In the genomic region with DNA sequence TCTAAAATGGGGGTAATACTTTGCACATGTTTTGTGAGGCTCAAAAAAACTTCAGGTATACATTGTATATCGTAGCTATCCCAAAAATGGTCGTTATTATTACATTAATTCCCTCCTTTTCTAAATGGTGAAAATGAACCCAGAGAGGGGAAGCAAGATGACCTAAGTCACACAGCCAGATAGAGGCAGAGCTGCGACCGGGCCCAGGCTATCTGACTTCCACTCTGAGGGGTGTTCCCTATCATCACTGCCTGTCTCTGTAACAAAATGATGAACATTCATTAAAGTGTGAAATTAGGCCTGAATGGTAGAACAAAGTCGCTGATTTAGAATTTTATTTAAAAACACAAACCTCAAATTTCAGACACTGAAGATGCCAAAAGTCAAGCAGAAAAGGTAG, we compare ENCODE assay signal across 1 cellular context.
TF ChIP-seq lines count a peak whose summit lies in the region.

No MANE protein-coding gene starts in this region.

TF ChIP-seq in K562, 482 proteins besides CTCF, POLR2A, EP300 and RAD21:
- TF ChIP-seq, protein P1, sequence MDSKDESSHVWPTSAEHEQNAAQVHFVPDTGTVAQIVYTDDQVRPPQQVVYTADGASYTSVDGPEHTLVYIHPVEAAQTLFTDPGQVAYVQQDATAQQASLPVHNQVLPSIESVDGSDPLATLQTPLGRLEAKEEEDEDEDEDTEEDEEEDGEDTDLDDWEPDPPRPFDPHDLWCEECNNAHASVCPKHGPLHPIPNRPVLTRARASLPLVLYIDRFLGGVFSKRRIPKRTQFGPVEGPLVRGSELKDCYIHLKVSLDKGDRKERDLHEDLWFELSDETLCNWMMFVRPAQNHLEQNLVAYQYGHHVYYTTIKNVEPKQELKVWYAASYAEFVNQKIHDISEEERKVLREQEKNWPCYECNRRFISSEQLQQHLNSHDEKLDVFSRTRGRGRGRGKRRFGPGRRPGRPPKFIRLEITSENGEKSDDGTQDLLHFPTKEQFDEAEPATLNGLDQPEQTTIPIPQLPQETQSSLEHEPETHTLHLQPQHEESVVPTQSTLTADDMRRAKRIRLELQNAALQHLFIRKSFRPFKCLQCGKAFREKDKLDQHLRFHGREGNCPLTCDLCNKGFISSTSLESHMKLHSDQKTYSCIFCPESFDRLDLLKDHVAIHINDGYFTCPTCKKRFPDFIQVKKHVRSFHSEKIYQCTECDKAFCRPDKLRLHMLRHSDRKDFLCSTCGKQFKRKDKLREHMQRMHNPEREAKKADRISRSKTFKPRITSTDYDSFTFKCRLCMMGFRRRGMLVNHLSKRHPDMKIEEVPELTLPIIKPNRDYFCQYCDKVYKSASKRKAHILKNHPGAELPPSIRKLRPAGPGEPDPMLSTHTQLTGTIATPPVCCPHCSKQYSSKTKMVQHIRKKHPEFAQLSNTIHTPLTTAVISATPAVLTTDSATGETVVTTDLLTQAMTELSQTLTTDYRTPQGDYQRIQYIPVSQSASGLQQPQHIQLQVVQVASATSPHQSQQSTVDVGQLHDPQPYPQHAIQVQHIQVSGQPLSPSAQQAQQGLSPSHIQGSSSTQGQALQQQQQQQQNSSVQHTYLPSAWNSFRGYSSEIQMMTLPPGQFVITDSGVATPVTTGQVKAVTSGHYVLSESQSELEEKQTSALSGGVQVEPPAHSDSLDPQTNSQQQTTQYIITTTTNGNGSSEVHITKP (IDR thresholded peaks at IDR 0.05; ENCODE audit: partially characterized antibody) = peak; percentile 83
- TF ChIP-seq, protein P2, sequence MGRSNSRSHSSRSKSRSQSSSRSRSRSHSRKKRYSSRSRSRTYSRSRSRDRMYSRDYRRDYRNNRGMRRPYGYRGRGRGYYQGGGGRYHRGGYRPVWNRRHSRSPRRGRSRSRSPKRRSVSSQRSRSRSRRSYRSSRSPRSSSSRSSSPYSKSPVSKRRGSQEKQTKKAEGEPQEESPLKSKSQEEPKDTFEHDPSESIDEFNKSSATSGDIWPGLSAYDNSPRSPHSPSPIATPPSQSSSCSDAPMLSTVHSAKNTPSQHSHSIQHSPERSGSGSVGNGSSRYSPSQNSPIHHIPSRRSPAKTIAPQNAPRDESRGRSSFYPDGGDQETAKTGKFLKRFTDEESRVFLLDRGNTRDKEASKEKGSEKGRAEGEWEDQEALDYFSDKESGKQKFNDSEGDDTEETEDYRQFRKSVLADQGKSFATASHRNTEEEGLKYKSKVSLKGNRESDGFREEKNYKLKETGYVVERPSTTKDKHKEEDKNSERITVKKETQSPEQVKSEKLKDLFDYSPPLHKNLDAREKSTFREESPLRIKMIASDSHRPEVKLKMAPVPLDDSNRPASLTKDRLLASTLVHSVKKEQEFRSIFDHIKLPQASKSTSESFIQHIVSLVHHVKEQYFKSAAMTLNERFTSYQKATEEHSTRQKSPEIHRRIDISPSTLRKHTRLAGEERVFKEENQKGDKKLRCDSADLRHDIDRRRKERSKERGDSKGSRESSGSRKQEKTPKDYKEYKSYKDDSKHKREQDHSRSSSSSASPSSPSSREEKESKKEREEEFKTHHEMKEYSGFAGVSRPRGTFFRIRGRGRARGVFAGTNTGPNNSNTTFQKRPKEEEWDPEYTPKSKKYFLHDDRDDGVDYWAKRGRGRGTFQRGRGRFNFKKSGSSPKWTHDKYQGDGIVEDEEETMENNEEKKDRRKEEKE (IDR thresholded peaks at IDR 0.05; ENCODE audit: borderline replicate concordance in 1 of 2, control insufficient read depth in 1 of 2, low read depth in 2 of 2, low read length in 1 of 2) = no peak
- TF ChIP-seq KAT2B (IDR thresholded peaks at IDR 0.05; ENCODE audit: low read depth, low read length) = no peak
- peak; percentile 5 for TF ChIP-seq RBM25 (IDR thresholded peaks at IDR 0.05; ENCODE audit: low read depth, low read length, severe bottlenecking)
- TF ChIP-seq, protein P3, sequence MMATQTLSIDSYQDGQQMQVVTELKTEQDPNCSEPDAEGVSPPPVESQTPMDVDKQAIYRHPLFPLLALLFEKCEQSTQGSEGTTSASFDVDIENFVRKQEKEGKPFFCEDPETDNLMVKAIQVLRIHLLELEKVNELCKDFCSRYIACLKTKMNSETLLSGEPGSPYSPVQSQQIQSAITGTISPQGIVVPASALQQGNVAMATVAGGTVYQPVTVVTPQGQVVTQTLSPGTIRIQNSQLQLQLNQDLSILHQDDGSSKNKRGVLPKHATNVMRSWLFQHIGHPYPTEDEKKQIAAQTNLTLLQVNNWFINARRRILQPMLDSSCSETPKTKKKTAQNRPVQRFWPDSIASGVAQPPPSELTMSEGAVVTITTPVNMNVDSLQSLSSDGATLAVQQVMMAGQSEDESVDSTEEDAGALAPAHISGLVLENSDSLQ (IDR thresholded peaks at IDR 0.05) = no peak
- TF ChIP-seq ZNF165 (CRISPR knock-in tag; IDR thresholded peaks at IDR 0.05; ENCODE audit: borderline replicate concordance) = no peak
- TF ChIP-seq NR2C2 (CRISPR knock-in tag; IDR thresholded peaks at IDR 0.05) = no peak
- no peak for TF ChIP-seq NR2C2 (tag; IDR thresholded peaks at IDR 0.05)
